2 cellular contexts compared by ENCODE assay signal in the genomic region with DNA sequence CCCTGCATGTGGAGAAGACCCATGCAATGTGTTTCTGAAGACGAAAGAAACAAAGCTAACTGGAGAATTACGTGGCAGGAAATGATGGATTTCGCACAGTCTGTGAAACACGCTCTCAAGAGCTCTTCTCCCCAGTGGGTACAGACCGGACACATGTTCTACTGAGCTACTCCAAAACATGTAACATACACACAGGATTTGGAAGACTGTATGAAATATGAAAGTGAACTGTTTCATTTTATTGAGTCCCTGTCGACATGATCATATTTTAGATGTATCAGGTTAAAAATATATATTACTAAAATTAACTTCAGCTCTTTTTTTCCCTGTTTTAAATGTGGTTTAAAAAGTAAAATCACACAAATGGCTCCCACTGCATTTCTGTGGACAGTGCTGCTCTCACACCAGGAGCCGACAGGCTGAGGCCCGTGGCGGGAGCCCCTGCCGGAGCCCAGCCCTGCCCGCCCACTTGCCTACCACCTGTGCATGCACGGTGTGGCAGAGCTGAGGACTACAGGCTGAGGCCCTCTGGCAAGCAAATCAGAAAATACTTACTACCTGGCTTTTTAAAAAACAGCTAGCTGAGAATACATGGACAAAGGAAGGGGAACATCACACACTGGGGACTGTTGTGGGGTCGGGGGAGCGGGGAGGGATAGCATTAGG.
TF ChIP-seq lines count a peak whose summit lies in the region.

No MANE protein-coding gene starts in this region.

TF ChIP-seq in IMR-90, 13 proteins besides CTCF, POLR2A, EP300 and RAD21:
- TF ChIP-seq RFX5 (IDR thresholded peaks at IDR 0.05; ENCODE audit: low read depth, low read length): no peak
- TF ChIP-seq MAFK (IDR thresholded peaks at IDR 0.05; ENCODE audit: low read depth, low read length): no peak
- no peak for TF ChIP-seq MAZ (IDR thresholded peaks at IDR 0.05; ENCODE audit: borderline replicate concordance, low read depth, low read length)
- no peak for TF ChIP-seq RCOR1 (IDR thresholded peaks at IDR 0.05; ENCODE audit: insufficient replicate concordance, low read length)
- no peak for TF ChIP-seq CEBPB (IDR thresholded peaks at IDR 0.05; ENCODE audit: low read depth, low read length)
- TF ChIP-seq MXI1 (IDR thresholded peaks at IDR 0.05; ENCODE audit: borderline replicate concordance, low read depth, low read length): no peak
- no peak for TF ChIP-seq CHD1 (IDR thresholded peaks at IDR 0.05; ENCODE audit: low read depth, low read length)

TF ChIP-seq in H1, 55 proteins besides CTCF, POLR2A, EP300 and RAD21:
- TF ChIP-seq BRCA1 (IDR thresholded peaks at IDR 0.05; ENCODE audit: low read depth, low read length): no peak
- no peak for TF ChIP-seq TEAD4 (IDR thresholded peaks at IDR 0.05; ENCODE audit: low read depth, low read length)
- no peak for TF ChIP-seq CHD2 (IDR thresholded peaks at IDR 0.05; ENCODE audit: low read length)
- TF ChIP-seq HDAC2 (IDR thresholded peaks at IDR 0.05; ENCODE audit: borderline replicate concordance in 1 of 2, low read depth in 2 of 2, low read length in 2 of 2): no peak
- TF ChIP-seq CBX5 (IDR thresholded peaks at IDR 0.05; ENCODE audit: low read depth, low read length): no peak
